In genomic region chr6:164109770-164110140, GRCh38 we compare ENCODE assay signal across 1 cellular context.
TF ChIP-seq lines count a peak whose summit lies in the region.

No MANE protein-coding gene starts in this region.

TF ChIP-seq in A549, 52 proteins besides CTCF, POLR2A, EP300 and RAD21 (continued from another document):
- TF ChIP-seq HMGXB4 (CRISPR knock-in tag; IDR thresholded peaks at IDR 0.05; ENCODE audit: borderline replicate concordance), result no peak
- no peak for TF ChIP-seq HES2 (IDR thresholded peaks at IDR 0.05)
- TF ChIP-seq MAX (IDR thresholded peaks at IDR 0.05), result no peak
- no peak for TF ChIP-seq CHD2 (IDR thresholded peaks at IDR 0.05; ENCODE audit: low read length, partially characterized antibody)
- TF ChIP-seq CBX2 (IDR thresholded peaks at IDR 0.05; ENCODE audit: borderline replicate concordance, low read depth), result no peak
- no peak for TF ChIP-seq HOXB5 (CRISPR knock-in tag; IDR thresholded peaks at IDR 0.05)
